Comparison of ENCODE assay signal across 9 cellular contexts in genomic region chr2:182767578-182767977, GRCh38. TPM values are rescaled to one million over a fixed set of nuclear protein-coding genes. Genes with fewer than 3 reads are reported as not detected.
A peak's percentile ranks its signal among the peaks of the same experiment; 100 is the strongest.
DNase-seq lines count a peak whose midpoint lies in the region; ATAC-seq and TF ChIP-seq lines count a peak whose summit lies in the region.
"Had no signal": no experiment of that assay in that cellular context is flagged by ENCODE, and none has a peak within 500 bp of the region (broad histone marks: within the 10 kb centered on the region; RNA-seq: fewer than 3 reads in every experiment).

No MANE protein-coding gene starts in this region.

- peak; percentile 52 for DNase-seq in DMS 273 (lab: John Stamatoyannopoulos, UW; ENCODE audit: unreplicated experiment)
- DNase-seq in DMS 273 treated with DMSO at 0.1 percent for 48 hours (lab: John Stamatoyannopoulos, UW), result no peak
- no peak for DNase-seq in LNCaP clone FGC (ENCODE audit: low read depth)
- DNase-seq in dorsolateral prefrontal cortex, result no peak
- DNase-seq in retinal pigment epithelial cell (ENCODE audit: low read depth), result no peak
- DNase-seq in stimulated activated naive CD4-positive, alpha-beta T cell (lab: John Stamatoyannopoulos, UW), result no peak
- DNase-seq: 8988T had no signal

- intact Hi-C loops in dorsolateral prefrontal cortex (cut with DNase I), result loop anchor here in 1 of 2 donors (10.0 kb wide), 1 partner anchor 207 kb away; no protein-coding TSS in a partner anchor

- H3K4me3 ChIP-seq in LNCaP clone FGC (ENCODE audit: low read depth, low read length) (no peak overlapping the region), dorsolateral prefrontal cortex (no peak overlapping the region), retinal pigment epithelial cell (ENCODE audit: low read length) (no peak overlapping the region)

- TF ChIP-seq CTCF in LNCaP clone FGC (IDR thresholded peaks at IDR 0.05; ENCODE audit: control insufficient read depth, extremely low read depth, insufficient read depth) (peak; percentile 39), dorsolateral prefrontal cortex (IDR thresholded peaks at IDR 0.05 in 54 of 56, conservative IDR thresholded peaks at IDR 0.05 in 2 of 56; ENCODE audit: low read depth in 1 of 56, partially characterized antibody in 56 of 56) (peak in 39 of 56 donors; percentile 7 to 50 (median 33)), retinal pigment epithelial cell (conservative IDR thresholded peaks at IDR 0.05; ENCODE audit: low read depth, low read length) (peak; percentile 61)

- ATAC-seq in HG02884 (IDR thresholded peaks at IDR 0.05; ENCODE audit: unreplicated experiment), result no peak
- no peak for ATAC-seq in GM21381 (IDR thresholded peaks at IDR 0.05; ENCODE audit: unreplicated experiment)

- H3K27me3 ChIP-seq in dorsolateral prefrontal cortex, result no peaks in the 10 kb centered on the region

- no peak overlapping the region for H3K27ac ChIP-seq in dorsolateral prefrontal cortex

RNA-seq across cellular contexts. Expression of gene DNAJC10, which starts 51.5 kb away (rescaled TPM):
- 10 to 100 TPM; 27.0 to 94.1 (median 66.9) TPM for total RNA-seq in dorsolateral prefrontal cortex
